Comparison of ENCODE assay signal across 11 cellular contexts in genomic region chr12:51683763-51684357, GRCh38.
DNase-seq lines count a peak whose midpoint lies in the region; ATAC-seq and TF ChIP-seq lines count a peak whose summit lies in the region.
"Had no signal": no experiment of that assay in that cellular context is flagged by ENCODE, and none has a peak within 500 bp of the region (broad histone marks: within the 10 kb centered on the region; RNA-seq: fewer than 3 reads in every experiment).

No MANE protein-coding gene starts in this region.

- no peak for TF ChIP-seq CTCF in fibroblast of villous mesenchyme (IDR thresholded peaks at IDR 0.05; ENCODE audit: insufficient read depth, low read depth, low read length)
- no peak for TF ChIP-seq CTCF in stomach (IDR thresholded peaks at IDR 0.05)

- TF ChIP-seq EP300 in stomach (IDR thresholded peaks at IDR 0.05), result no peak

- H3K4me1 ChIP-seq in HAP-1 (peaks cover 25% of the 10 kb centered on the region), stomach (peaks cover 0 to 23% (median 7%) of the 10 kb centered on the region in 4 donors)
- H3K4me1 ChIP-seq in effector memory CD4-positive, alpha-beta T cell (ENCODE audit: control insufficient read depth, insufficient read depth, low read length, poor library complexity, severe bottlenecking), result no peaks in the 10 kb centered on the region
- H3K4me1 ChIP-seq: heart left ventricle had no signal

- peak; percentile 25 to 26 for DNase-seq in HAP-1 (ENCODE audit: low spot score in 2 of 2)
- peak; percentile 45 for DNase-seq in fibroblast of villous mesenchyme (ENCODE audit: low read depth)
- DNase-seq in stomach, result peak; percentile 38
- no peak for DNase-seq in effector memory CD4-positive, alpha-beta T cell
- DNase-seq: activated CD8-positive, alpha-beta T cell treated with anti-CD3 and anti-CD28 coated beads for 36 hours; anterior cingulate cortex; heart left ventricle; occipital lobe had no signal

- no peak for TF ChIP-seq POLR2A in stomach (IDR thresholded peaks at IDR 0.05)

- H3K9me3 ChIP-seq in HAP-1 (no peaks in the 10 kb centered on the region), stomach (no peaks in the 10 kb centered on the region)
- H3K9me3 ChIP-seq in effector memory CD4-positive, alpha-beta T cell (ENCODE audit: control insufficient read depth, low read length), result no peaks in the 10 kb centered on the region
- H3K9me3 ChIP-seq: heart left ventricle had no signal

- H3K27ac ChIP-seq in stomach, result peak overlapping the region in 4 of 5 donors; percentile 45 to 75 (median 64)
- H3K27ac ChIP-seq in effector memory CD4-positive, alpha-beta T cell (ENCODE audit: insufficient read depth, low read length, poor library complexity, severe bottlenecking), result no peak overlapping the region

- no peaks in the 10 kb centered on the region for H3K36me3 ChIP-seq in HAP-1 (replicated peaks)
- H3K36me3 ChIP-seq in stomach, result no peaks in the 10 kb centered on the region
- no peaks in the 10 kb centered on the region for H3K36me3 ChIP-seq in effector memory CD4-positive, alpha-beta T cell (ENCODE audit: control insufficient read depth, insufficient read depth, low read length)
- H3K36me3 ChIP-seq: heart left ventricle had no signal

- in situ Hi-C loops in HAP-1 (cut with MboI; ENCODE audit: low sequenced_read_pairs), result no loop called here

- H3K4me3 ChIP-seq in HAP-1 (no peak overlapping the region), fibroblast of villous mesenchyme (ENCODE audit: low read depth, low read length) (no peak overlapping the region), stomach (no peak overlapping the region)
- no peak overlapping the region for H3K4me3 ChIP-seq in effector memory CD4-positive, alpha-beta T cell (ENCODE audit: insufficient read depth, low read depth, low read length, poor library complexity, severe bottlenecking)
- H3K4me3 ChIP-seq: heart left ventricle had no signal

- H3K27me3 ChIP-seq in HAP-1 (ENCODE audit: low read depth), result no peaks in the 10 kb centered on the region
- H3K27me3 ChIP-seq in stomach, result no peaks in the 10 kb centered on the region
- no peaks in the 10 kb centered on the region for H3K27me3 ChIP-seq in effector memory CD4-positive, alpha-beta T cell (replicated peaks; ENCODE audit: control insufficient read depth, insufficient read depth, low read length, poor library complexity, severe bottlenecking)
- H3K27me3 ChIP-seq: heart left ventricle had no signal

- ATAC-seq in SK-N-SH treated with all-trans-retinoic acid at 6 μM for 48 hours, result peak; percentile 84
- ATAC-seq in HG03139 (IDR thresholded peaks at IDR 0.05; ENCODE audit: unreplicated experiment), result no peak
- no peak for ATAC-seq in HG02840 (IDR thresholded peaks at IDR 0.05; ENCODE audit: low FRiP score, unreplicated experiment)
- ATAC-seq: activated CD8-positive, alpha-beta T cell treated with anti-CD3 and anti-CD28 coated beads for 36 hours had no signal

- 17 to 50% (median 32%) methylated on average over 4 of the region's 4 CpGs for WGBS in stomach, 5 donors

- intact Hi-C loops in stomach (cut with DNase I; ENCODE audit: low total_unique reads), result no loop called here

TF ChIP-seq in SK-N-SH treated with all-trans-retinoic acid at 6 μM for 48 hours, 23 proteins besides CTCF, POLR2A, EP300 and RAD21:
- TF ChIP-seq BACH2 (CRISPR knock-in tag; IDR thresholded peaks at IDR 0.05; ENCODE audit: borderline replicate concordance) (no peak), ISL1 (CRISPR knock-in tag; IDR thresholded peaks at IDR 0.05) (0 out of 2 replicates have a peak, but pooled peaks have one; percentile 16)

Comparison
In these comparisons a context has a peak if more than half of its experiments do, and no peak if none do; other contexts are left out.
1. DNase-seq: peak in HAP-1 (2 of 2), fibroblast of villous mesenchyme (single experiment) and stomach (single experiment); none in effector memory CD4-positive, alpha-beta T cell (0 of 3).